9 cellular contexts compared by ENCODE assay signal in the genomic region with DNA sequence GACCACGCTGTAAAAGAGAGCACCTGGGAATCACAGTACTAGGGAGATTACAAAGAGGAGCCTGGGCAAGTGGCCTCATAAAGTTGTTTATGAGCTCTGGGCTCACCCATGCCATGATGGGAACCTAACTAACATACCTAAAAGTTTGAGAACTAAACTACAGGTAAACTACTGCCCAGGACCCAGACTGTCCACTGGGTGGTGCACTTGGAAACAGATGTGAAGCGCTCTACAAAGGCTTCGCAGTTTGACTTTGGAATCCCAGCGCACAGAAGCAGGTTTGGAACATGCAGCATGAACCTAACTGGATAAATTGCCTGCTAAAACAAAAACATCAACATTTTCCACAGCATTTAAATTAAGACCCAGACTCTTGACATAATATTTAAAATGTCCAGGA.
DNase-seq lines count a peak whose midpoint lies in the region; ATAC-seq and TF ChIP-seq lines count a peak whose summit lies in the region.
"Had no signal": no experiment of that assay in that cellular context is flagged by ENCODE, and none has a peak within 500 bp of the region (broad histone marks: within the 10 kb centered on the region; RNA-seq: fewer than 3 reads in every experiment).

No MANE protein-coding gene starts in this region.

- no peak for TF ChIP-seq CTCF in activated CD8-positive, alpha-beta T cell treated with anti-CD3 and anti-CD28 coated beads for 36 hours (IDR thresholded peaks at IDR 0.05)
- TF ChIP-seq CTCF in MM.1S (IDR thresholded peaks at IDR 0.05; ENCODE audit: low read length) = peak; percentile 18; the same call in 1 of the 2 replicates
- TF ChIP-seq CTCF in endodermal cell (conservative IDR thresholded peaks at IDR 0.05) = peak; percentile 84
- peak in 2 of 3 experiments; percentile 31 to 42 for TF ChIP-seq CTCF in testis (IDR thresholded peaks at IDR 0.05)

- H3K9me3 ChIP-seq in MM.1S (replicated peaks; ENCODE audit: insufficient read depth, low read length) (no peaks in the 10 kb centered on the region), endodermal cell (ENCODE audit: control insufficient read depth, low read length) (no peaks in the 10 kb centered on the region), testis (no peaks in the 10 kb centered on the region)

- WGBS in endodermal cell (ENCODE audit: insufficient coverage in 1 of 2, insufficient read length in 1 of 2), 2 experiments = 40 to 53% methylated on average over 4 of the region's 4 CpGs
- 45 to 56% methylated on average over 4 of the region's 4 CpGs for WGBS in testis, 2 donors

- H3K4me1 ChIP-seq in MM.1S (ENCODE audit: low read length) = no peaks in the 10 kb centered on the region
- H3K4me1 ChIP-seq in endodermal cell (ENCODE audit: control insufficient read depth, insufficient read depth, low read length) = no peaks in the 10 kb centered on the region
- no peaks in the 10 kb centered on the region for H3K4me1 ChIP-seq in testis

- TF ChIP-seq POLR2A in testis (IDR thresholded peaks at IDR 0.05) = no peak

- H3K27ac ChIP-seq in MM.1S (ENCODE audit: low read length) (no peak overlapping the region), endodermal cell (ENCODE audit: low read depth, low read length) (no peak overlapping the region), testis (no peak overlapping the region)

- H3K9me3 Mint-ChIP-seq in activated CD8-positive, alpha-beta T cell treated with anti-CD3 and anti-CD28 coated beads for 36 hours = peaks cover 1% of the 10 kb centered on the region
- H3K9me3 Mint-ChIP-seq in activated CD8-positive, alpha-beta T cell treated with anti-CD3 and anti-CD28 coated beads, Interleukin-2, amount 10 ng/mL, durations not matched to agents 7 days and 5 days (ENCODE audit: insufficient read depth) = no peaks in the 10 kb centered on the region
- H3K9me3 Mint-ChIP-seq in endodermal cell = no peaks in the 10 kb centered on the region
- H3K9me3 Mint-ChIP-seq in stimulated activated memory B cell treated with anti-CD40 and anti-IgM and Interleukin-4, amounts not matched to agents 10 μg/mL and 1 μg/mL and 100 μg/mL, for 72 hours = peaks cover 3% of the 10 kb centered on the region

- no peak overlapping the region for H2AFZ ChIP-seq in MM.1S (ENCODE audit: low read length)

- H3F3A ChIP-seq in MM.1S (ENCODE audit: insufficient read depth, low read length) = no peaks in the 10 kb centered on the region

- CTCF ChIA-PET in activated CD8-positive, alpha-beta T cell treated with anti-CD3 and anti-CD28 coated beads for 36 hours (lab: Charles Lee) = no interaction called here
- CTCF ChIA-PET in activated CD8-positive, alpha-beta T cell treated with anti-CD3 and anti-CD28 coated beads, Interleukin-2, amount 10 ng/mL, durations not matched to agents 7 days and 5 days (lab: Charles Lee) = no interaction called here

- H3K36me3 ChIP-seq in MM.1S (replicated peaks; ENCODE audit: insufficient read depth, low read length) (no peaks in the 10 kb centered on the region), endodermal cell (ENCODE audit: control insufficient read depth, insufficient read depth, low read length) (no peaks in the 10 kb centered on the region), testis (ENCODE audit: low read depth, missing control alignments) (no peaks in the 10 kb centered on the region)

- no peak for ATAC-seq in activated CD8-positive, alpha-beta T cell treated with anti-CD3 and anti-CD28 coated beads for 36 hours
- no peak for ATAC-seq in activated CD8-positive, alpha-beta T cell treated with anti-CD3 and anti-CD28 coated beads, Interleukin-2, amount 10 ng/mL, durations not matched to agents 7 days and 5 days
- no peak for ATAC-seq in GM19023 (IDR thresholded peaks at IDR 0.05; ENCODE audit: unreplicated experiment)
- ATAC-seq in stimulated activated memory B cell treated with anti-CD40 and anti-IgM and Interleukin-4, amounts not matched to agents 10 μg/mL and 1 μg/mL and 100 μg/mL, for 72 hours = no peak
- ATAC-seq: activated T-helper 17 cell treated with anti-CD3 and anti-CD28 coated beads, Interleukin-2, amount 50 U/mL, for 72 hours had no signal

- intact Hi-C loops in activated CD8-positive, alpha-beta T cell treated with anti-CD3 and anti-CD28 coated beads for 36 hours (cut with micrococcal nuclease) = no loop called here
- intact Hi-C loops in testis (cut with DNase I; ENCODE audit: low total_unique reads) = no loop called here
- intact Hi-C loops in posterior vena cava (cut with DNase I) = no loop called here

- no peaks in the 10 kb centered on the region for H3K79me2 ChIP-seq in MM.1S (ENCODE audit: low read length)

- H3K27me3 Mint-ChIP-seq in activated CD8-positive, alpha-beta T cell treated with anti-CD3 and anti-CD28 coated beads for 36 hours = no peaks in the 10 kb centered on the region
- no peaks in the 10 kb centered on the region for H3K27me3 Mint-ChIP-seq in activated CD8-positive, alpha-beta T cell treated with anti-CD3 and anti-CD28 coated beads, Interleukin-2, amount 10 ng/mL, durations not matched to agents 7 days and 5 days (ENCODE audit: low read depth)
- peaks cover 18% of the 10 kb centered on the region for H3K27me3 Mint-ChIP-seq in endodermal cell (ENCODE audit: insufficient read depth)
- no peaks in the 10 kb centered on the region for H3K27me3 Mint-ChIP-seq in stimulated activated memory B cell treated with anti-CD40 and anti-IgM and Interleukin-4, amounts not matched to agents 10 μg/mL and 1 μg/mL and 100 μg/mL, for 72 hours
- H3K27me3 Mint-ChIP-seq: activated T-helper 17 cell treated with anti-CD3 and anti-CD28 coated beads, Interleukin-2, amount 50 U/mL, for 72 hours had no signal

- H3K4me3 ChIP-seq in MM.1S (ENCODE audit: low read length) (no peak overlapping the region), endodermal cell (ENCODE audit: low read length) (no peak overlapping the region), testis (no peak overlapping the region)

- H3K27ac Mint-ChIP-seq in activated CD8-positive, alpha-beta T cell treated with anti-CD3 and anti-CD28 coated beads for 36 hours = no peak overlapping the region
- H3K27ac Mint-ChIP-seq in activated CD8-positive, alpha-beta T cell treated with anti-CD3 and anti-CD28 coated beads, Interleukin-2, amount 10 ng/mL, durations not matched to agents 7 days and 5 days = no peak overlapping the region
- H3K27ac Mint-ChIP-seq in endodermal cell = no peak overlapping the region
- H3K27ac Mint-ChIP-seq in stimulated activated memory B cell treated with anti-CD40 and anti-IgM and Interleukin-4, amounts not matched to agents 10 μg/mL and 1 μg/mL and 100 μg/mL, for 72 hours = no peak overlapping the region
- H3K27ac Mint-ChIP-seq: activated T-helper 17 cell treated with anti-CD3 and anti-CD28 coated beads, Interleukin-2, amount 50 U/mL, for 72 hours had no signal

- H3K9me2 ChIP-seq in MM.1S (replicated peaks; ENCODE audit: insufficient read depth, low read length) = no peaks in the 10 kb centered on the region

- no peak overlapping the region for H3K4me2 ChIP-seq in MM.1S (ENCODE audit: low read depth, low read length)

- no peaks in the 10 kb centered on the region for H4K20me1 ChIP-seq in MM.1S (ENCODE audit: insufficient read depth, low read length)

- H3K36me3 Mint-ChIP-seq in activated CD8-positive, alpha-beta T cell treated with anti-CD3 and anti-CD28 coated beads for 36 hours (ENCODE audit: low read depth) = no peaks in the 10 kb centered on the region
- H3K36me3 Mint-ChIP-seq in activated CD8-positive, alpha-beta T cell treated with anti-CD3 and anti-CD28 coated beads, Interleukin-2, amount 10 ng/mL, durations not matched to agents 7 days and 5 days (ENCODE audit: low read depth) = no peaks in the 10 kb centered on the region
- no peaks in the 10 kb centered on the region for H3K36me3 Mint-ChIP-seq in endodermal cell (ENCODE audit: low read depth)
- H3K36me3 Mint-ChIP-seq in stimulated activated memory B cell treated with anti-CD40 and anti-IgM and Interleukin-4, amounts not matched to agents 10 μg/mL and 1 μg/mL and 100 μg/mL, for 72 hours = no peaks in the 10 kb centered on the region

- no peak overlapping the region for H3K9ac ChIP-seq in MM.1S (ENCODE audit: low read length)
- no peak overlapping the region for H3K9ac ChIP-seq in endodermal cell (ENCODE audit: extremely low read depth, low read length, poor library complexity, severe bottlenecking)

- DNase-seq in activated CD8-positive, alpha-beta T cell treated with anti-CD3 and anti-CD28 coated beads for 36 hours = peak; percentile 19
- DNase-seq in activated CD8-positive, alpha-beta T cell treated with anti-CD3 and anti-CD28 coated beads, Interleukin-2, amount 10 ng/mL, durations not matched to agents 7 days and 5 days = no peak
- DNase-seq in MM.1S (no peak), endodermal cell (peak; percentile 88), testis (peak; percentile 68), posterior vena cava (ENCODE audit: low spot score) (no peak)

- H3K27me3 ChIP-seq in MM.1S (replicated peaks; ENCODE audit: insufficient read depth, low read length) (no peaks in the 10 kb centered on the region), endodermal cell (ENCODE audit: control insufficient read depth, insufficient read depth, low read length, poor library complexity, severe bottlenecking) (no peaks in the 10 kb centered on the region), testis (no peaks in the 10 kb centered on the region)

- POLR2A ChIA-PET in activated CD8-positive, alpha-beta T cell treated with anti-CD3 and anti-CD28 coated beads for 36 hours (lab: Charles Lee) = no interaction called here
- POLR2A ChIA-PET in activated CD8-positive, alpha-beta T cell treated with anti-CD3 and anti-CD28 coated beads, Interleukin-2, amount 10 ng/mL, durations not matched to agents 7 days and 5 days (lab: Charles Lee) = no interaction called here

- H3K4me1 Mint-ChIP-seq in activated CD8-positive, alpha-beta T cell treated with anti-CD3 and anti-CD28 coated beads for 36 hours (ENCODE audit: low read depth) = no peaks in the 10 kb centered on the region
- H3K4me1 Mint-ChIP-seq in activated CD8-positive, alpha-beta T cell treated with anti-CD3 and anti-CD28 coated beads, Interleukin-2, amount 10 ng/mL, durations not matched to agents 7 days and 5 days (ENCODE audit: low read depth) = no peaks in the 10 kb centered on the region
- no peaks in the 10 kb centered on the region for H3K4me1 Mint-ChIP-seq in endodermal cell
- H3K4me1 Mint-ChIP-seq in stimulated activated memory B cell treated with anti-CD40 and anti-IgM and Interleukin-4, amounts not matched to agents 10 μg/mL and 1 μg/mL and 100 μg/mL, for 72 hours = no peaks in the 10 kb centered on the region
- H3K4me1 Mint-ChIP-seq: activated T-helper 17 cell treated with anti-CD3 and anti-CD28 coated beads, Interleukin-2, amount 50 U/mL, for 72 hours had no signal

- H3K4me3 Mint-ChIP-seq in activated CD8-positive, alpha-beta T cell treated with anti-CD3 and anti-CD28 coated beads for 36 hours = no peak overlapping the region
- H3K4me3 Mint-ChIP-seq in activated CD8-positive, alpha-beta T cell treated with anti-CD3 and anti-CD28 coated beads, Interleukin-2, amount 10 ng/mL, durations not matched to agents 7 days and 5 days = no peak overlapping the region
- no peak overlapping the region for H3K4me3 Mint-ChIP-seq in endodermal cell
- no peak overlapping the region for H3K4me3 Mint-ChIP-seq in stimulated activated memory B cell treated with anti-CD40 and anti-IgM and Interleukin-4, amounts not matched to agents 10 μg/mL and 1 μg/mL and 100 μg/mL, for 72 hours
- H3K4me3 Mint-ChIP-seq: activated T-helper 17 cell treated with anti-CD3 and anti-CD28 coated beads, Interleukin-2, amount 50 U/mL, for 72 hours had no signal

Comparison
In these comparisons a context has a peak if more than half of its experiments do, and no peak if none do; other contexts are left out.
1. DNase-seq: peak in activated CD8-positive, alpha-beta T cell treated with anti-CD3 and anti-CD28 coated beads for 36 hours (single experiment), endodermal cell (single experiment) and testis (single experiment); none in activated CD8-positive, alpha-beta T cell treated with anti-CD3 and anti-CD28 coated beads, Interleukin-2, amount 10 ng/mL, durations not matched to agents 7 days and 5 days (single experiment), MM.1S (single experiment) and posterior vena cava (single experiment).